ENCODE assay signal across 6 cellular contexts in the genomic region with DNA sequence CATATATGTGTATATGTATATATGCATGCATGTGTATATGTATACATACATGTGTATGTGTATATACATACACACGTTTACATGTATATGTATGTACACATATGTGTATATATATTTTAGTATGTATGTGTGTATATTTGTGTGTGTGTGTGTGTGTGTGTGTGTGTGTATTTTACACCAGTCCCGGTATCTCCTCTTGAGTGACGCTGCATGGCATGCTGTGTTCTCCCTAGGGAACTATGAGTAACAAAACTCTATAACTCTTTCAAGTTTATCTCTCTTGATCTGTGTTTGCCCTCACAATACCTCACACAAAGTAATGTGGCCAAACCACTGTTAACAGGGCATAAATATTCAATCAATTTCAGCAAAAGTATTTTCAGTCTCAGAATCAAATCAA. TPM values are rescaled to one million over a fixed set of nuclear protein-coding genes. Genes with fewer than 3 reads are reported as not detected.
"Had no signal": no experiment of that assay in that cellular context is flagged by ENCODE, and none has a peak within 500 bp of the region (broad histone marks: within the 10 kb centered on the region; RNA-seq: fewer than 3 reads in every experiment).

No MANE protein-coding gene starts in this region.

RNA-seq across cellular contexts. Expression of gene GRM5, which starts 19.2 kb away (rescaled TPM):
- total RNA-seq: colonic mucosa, esophagus mucosa, esophagus muscularis mucosa, fibroblast of lung, gastrocnemius medialis, gastroesophageal sphincter had no signal
